ENCODE assay signal across 9 cellular contexts in the genomic region with DNA sequence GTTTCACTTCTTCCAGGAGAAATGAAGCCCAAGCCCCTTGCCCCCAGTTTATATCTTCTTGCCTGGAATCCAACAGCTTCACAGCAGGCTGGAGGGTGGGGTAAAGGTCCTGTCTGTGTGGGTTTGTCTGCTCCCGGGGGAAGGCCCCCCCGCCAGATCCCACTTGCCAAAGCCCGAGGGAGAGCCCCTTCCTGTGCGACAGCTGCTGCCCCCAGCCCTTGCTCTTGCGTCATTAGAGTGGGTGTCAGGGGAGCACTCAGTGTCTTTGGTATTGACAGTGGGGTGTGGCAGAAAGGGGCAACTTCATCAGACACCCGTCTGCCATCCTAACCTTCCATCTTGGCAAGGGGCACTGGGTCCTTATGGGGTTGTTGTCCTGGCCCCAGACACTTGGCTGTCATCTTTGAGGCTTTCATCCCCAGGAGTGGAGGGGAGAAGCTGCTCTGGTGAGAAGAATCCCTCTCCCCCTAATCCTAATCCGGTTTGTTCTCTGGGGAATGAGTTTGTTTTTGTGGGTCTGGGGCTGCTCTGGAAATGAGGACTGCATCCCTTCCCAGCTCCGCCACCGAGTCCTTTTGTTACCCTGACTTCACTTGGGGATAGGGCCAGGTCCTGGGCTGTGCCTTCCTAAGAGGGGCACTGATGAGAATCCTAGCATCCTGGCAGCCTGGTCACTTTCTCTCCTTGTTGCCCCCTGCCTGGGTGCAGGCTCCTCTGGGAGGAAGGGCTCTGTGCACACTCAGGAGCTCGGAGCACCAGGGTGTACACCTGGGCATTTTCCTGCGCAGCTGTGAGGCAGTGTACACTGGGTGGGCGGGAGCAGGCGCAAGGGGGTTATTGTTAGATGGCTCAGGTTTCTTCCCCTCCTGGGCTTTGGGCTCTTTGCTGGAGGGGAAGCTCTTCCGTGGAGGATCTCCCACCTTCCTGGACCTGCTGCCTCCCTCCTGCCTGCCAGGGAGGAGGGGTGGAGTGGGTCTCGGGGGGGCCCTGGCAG. TPM values are rescaled to one million over a fixed set of nuclear protein-coding genes. Genes with fewer than 3 reads are reported as not detected.
DNase-seq lines count a peak whose midpoint lies in the region; ATAC-seq and TF ChIP-seq lines count a peak whose summit lies in the region.
"Had no signal": no experiment of that assay in that cellular context is flagged by ENCODE, and none has a peak within 500 bp of the region (broad histone marks: within the 10 kb centered on the region; RNA-seq: fewer than 3 reads in every experiment).

No MANE protein-coding gene starts in this region.

- peaks cover 13% of the 10 kb centered on the region for H3K27me3 Mint-ChIP-seq in endodermal cell (ENCODE audit: insufficient read depth)
- H3K27me3 Mint-ChIP-seq in neural progenitor cell (ENCODE audit: insufficient read depth, low read depth), result peaks cover 9% of the 10 kb centered on the region

- no peaks in the 10 kb centered on the region for H3K9me3 Mint-ChIP-seq in endodermal cell
- no peaks in the 10 kb centered on the region for H3K9me3 Mint-ChIP-seq in neural progenitor cell

- H3K9me3 ChIP-seq in endodermal cell (ENCODE audit: control insufficient read depth, low read length) (no peaks in the 10 kb centered on the region), neural progenitor cell (ENCODE audit: low read depth) (no peaks in the 10 kb centered on the region)

- ATAC-seq in sciatic nerve (no peak), esophagus mucosa (no peak), GM19324 (IDR thresholded peaks at IDR 0.05; ENCODE audit: low FRiP score, unreplicated experiment) (no peak)

- peaks cover 90% of the 10 kb centered on the region for H4K20me1 ChIP-seq in neural progenitor cell (ENCODE audit: low read depth)

- DNase-seq in CD1c-positive myeloid dendritic cell (ENCODE audit: extremely low spot score) (peak; percentile 55), NCI-H82 (lab: John Stamatoyannopoulos, UW) (peak; percentile 94), endodermal cell (peak; percentile 71), neural progenitor cell (ENCODE audit: low spot score) (peak; percentile 60), sciatic nerve (ENCODE audit: low spot score) (no peak)
- no peak for DNase-seq in stimulated activated CD4-positive, alpha-beta T cell treated with anti-CD3 and anti-CD28 coated beads, Interleukin-1b, Interleukin-23, amount 100 ng/mL, for 48 hours

- H3K27ac Mint-ChIP-seq in endodermal cell (peak overlapping the region; percentile 75), neural progenitor cell (peak overlapping the region; percentile 60)

- peak overlapping the region; percentile 55 for H3K27ac ChIP-seq in endodermal cell (ENCODE audit: low read depth, low read length)
- H3K27ac ChIP-seq in neural progenitor cell, result no peak overlapping the region

- H3K4me3 Mint-ChIP-seq in endodermal cell (peak overlapping the region; percentile 72), neural progenitor cell (peak overlapping the region; percentile 85)

- H3K4me1 Mint-ChIP-seq in endodermal cell (peaks cover 47% of the 10 kb centered on the region), neural progenitor cell (peaks cover 60% of the 10 kb centered on the region)

- H3K4me3 ChIP-seq in endodermal cell (ENCODE audit: low read length), result peak overlapping the region; percentile 85
- peak overlapping the region; percentile 64 for H3K4me3 ChIP-seq in neural progenitor cell

- intact Hi-C loops in sciatic nerve (cut with DNase I), result no loop called here

- H3K4me1 ChIP-seq in endodermal cell (ENCODE audit: control insufficient read depth, insufficient read depth, low read length) (peaks cover 21% of the 10 kb centered on the region), neural progenitor cell (peaks cover 66% of the 10 kb centered on the region)

- no peak overlapping the region for H2AFZ ChIP-seq in neural progenitor cell (replicated peaks)

- no peaks in the 10 kb centered on the region for H3K79me2 ChIP-seq in neural progenitor cell (ENCODE audit: low read depth)

- no peaks in the 10 kb centered on the region for H3K27me3 ChIP-seq in endodermal cell (ENCODE audit: control insufficient read depth, insufficient read depth, low read length, poor library complexity, severe bottlenecking)
- H3K27me3 ChIP-seq in neural progenitor cell, result peaks cover 78% of the 10 kb centered on the region

- TF ChIP-seq CTCF in endodermal cell (conservative IDR thresholded peaks at IDR 0.05) (no peak), neural progenitor cell (IDR thresholded peaks at IDR 0.05) (no peak)

- peak overlapping the region; percentile 69 for H3K9ac ChIP-seq in endodermal cell (ENCODE audit: extremely low read depth, low read length, poor library complexity, severe bottlenecking)
- no peak overlapping the region for H3K9ac ChIP-seq in neural progenitor cell

- H3F3A ChIP-seq in neural progenitor cell (ENCODE audit: low read depth), result peaks cover 42% of the 10 kb centered on the region

- H3K36me3 ChIP-seq in endodermal cell (ENCODE audit: control insufficient read depth, insufficient read depth, low read length) (peaks cover 2% of the 10 kb centered on the region), neural progenitor cell (no peaks in the 10 kb centered on the region)

- peak overlapping the region; percentile 98 for H3K4me2 ChIP-seq in neural progenitor cell

- 20 to 40% methylated on average over 4 to 15 of the region's 15 CpGs for WGBS in endodermal cell (ENCODE audit: insufficient coverage in 1 of 2, insufficient read length in 1 of 2), 2 experiments

- H3K36me3 Mint-ChIP-seq in endodermal cell (ENCODE audit: low read depth), result peaks cover 7% of the 10 kb centered on the region
- no peaks in the 10 kb centered on the region for H3K36me3 Mint-ChIP-seq in neural progenitor cell

RNA-seq across cellular contexts. Expression of gene GJD3, which starts 21.1 kb away (rescaled TPM):
- total RNA-seq in endodermal cell (not detected), neural progenitor cell (ENCODE audit: low replicate concordance) (not detected in 2 replicates), sciatic nerve (not detected), esophagus mucosa (0.28 TPM)
- polyA plus RNA-seq in endodermal cell (2013, experiment 1 of 2), result not detected
- polyA plus RNA-seq in endodermal cell (2013, experiment 2 of 2), result not detected
- total RNA-seq: T-helper 2 cell treated with Interferon-gamma antibody and Interleukin-4, amounts not matched to agents 100 ng/mL and 5 ng/mL, for 36 hours had no signal

RNA-seq across cellular contexts. Expression of gene RARA, which starts 34.4 kb away (rescaled TPM):
- total RNA-seq in endodermal cell, result 10 to 100 TPM; 22.7 to 27.6 TPM
- 51.2 TPM for polyA plus RNA-seq in endodermal cell (2013, experiment 1 of 2)
- 49.4 TPM for polyA plus RNA-seq in endodermal cell (2013, experiment 2 of 2)
- 9.0 and 9.4 TPM in 2 replicates for total RNA-seq in neural progenitor cell (ENCODE audit: low replicate concordance)
- 74.4 TPM for total RNA-seq in sciatic nerve
- total RNA-seq in esophagus mucosa, result 8.2 TPM

RNA-seq across cellular contexts. Expression of gene CDC6, which starts 55.7 kb away (rescaled TPM):
- total RNA-seq in endodermal cell, result 10 to 100 TPM; 88.4 to 95.4 TPM
- polyA plus RNA-seq in endodermal cell (2013, experiment 1 of 2), result 37.8 TPM
- 33.8 TPM for polyA plus RNA-seq in endodermal cell (2013, experiment 2 of 2)
- 54.6 and 65.3 TPM in 2 replicates for total RNA-seq in neural progenitor cell (ENCODE audit: low replicate concordance)
- total RNA-seq in sciatic nerve, result 1.0 TPM
- 12.8 TPM for total RNA-seq in esophagus mucosa

Comparison
In these comparisons a context has a peak if more than half of its experiments do, and no peak if none do; other contexts are left out.
1. DNase-seq: peak in CD1c-positive myeloid dendritic cell (single experiment), NCI-H82 (single experiment), endodermal cell (single experiment) and neural progenitor cell (single experiment); none in sciatic nerve (single experiment) and stimulated activated CD4-positive, alpha-beta T cell treated with anti-CD3 and anti-CD28 coated beads, Interleukin-1b, Interleukin-23, amount 100 ng/mL, for 48 hours (single experiment).